In the genomic region with DNA sequence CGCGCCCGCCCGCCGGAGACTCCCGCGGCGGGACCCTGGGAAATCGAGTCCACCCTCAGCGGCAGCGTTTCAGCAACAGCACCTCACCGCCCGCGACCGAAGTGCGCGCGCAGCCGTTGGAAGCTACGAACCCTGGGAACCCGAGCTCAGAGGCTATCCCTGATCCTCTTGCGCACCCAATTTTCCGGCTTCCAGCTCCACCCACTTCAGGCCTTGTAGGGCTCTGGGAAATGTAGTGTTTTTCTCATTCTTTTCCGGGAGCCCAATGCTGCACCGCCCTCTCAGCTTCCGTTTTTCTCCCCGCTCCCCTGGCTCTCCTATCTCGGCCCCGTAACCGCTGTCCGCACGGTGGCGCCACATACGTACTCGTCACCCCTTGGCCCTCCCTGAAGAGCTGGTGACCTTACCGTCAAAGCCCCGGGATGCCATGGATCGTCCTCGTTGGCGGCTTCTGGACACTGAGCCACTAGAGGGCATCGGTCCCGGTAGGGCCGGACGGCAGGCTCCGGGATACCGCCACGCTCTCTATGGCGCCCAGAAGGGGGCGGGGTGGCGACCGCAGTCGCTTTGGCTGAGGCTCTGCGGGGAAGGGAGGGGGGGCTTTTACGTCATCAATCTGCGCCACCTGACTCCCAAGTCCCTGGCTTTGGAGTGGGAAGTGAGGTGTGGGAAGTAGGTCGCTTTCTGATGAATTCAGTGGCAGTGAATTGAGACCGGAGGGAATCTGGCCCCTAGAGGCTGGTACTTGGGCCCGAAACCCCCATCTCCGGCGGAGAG, we compare ENCODE assay signal across 8 cellular contexts. TPM values are rescaled to one million over a fixed set of nuclear protein-coding genes. Genes with fewer than 3 reads are reported as not detected.
A peak's percentile ranks its signal among the peaks of the same experiment; 100 is the strongest.
DNase-seq lines count a peak whose midpoint lies in the region; ATAC-seq and TF ChIP-seq lines count a peak whose summit lies in the region.

Gene ODR4 (plus strand): TSS at position 687 of the 777 bp plus-strand sequence. CDS start 3,948 bp downstream, outside the sequence.
Gene TPR (minus strand): TSS at position 102 of the 777 bp plus-strand sequence. CDS start 225 bp downstream, outside the sequence.

- H3K27ac Mint-ChIP-seq in activated naive CD4-positive, alpha-beta T cell treated with anti-CD3 and anti-CD28 coated beads, Interleukin-2, amount 50 U/mL, for 72 hours, result peak within 1 kb of the TSS; percentile 94 to 98

- H3K4me3 ChIP-seq in GM08714 (ENCODE audit: low read length), result peak within 1 kb of the TSS; percentile 83
- H3K4me3 ChIP-seq in thoracic aorta, result peak within 1 kb of the TSS; percentile 72

- ATAC-seq in HG02571 (IDR thresholded peaks at IDR 0.05; ENCODE audit: unreplicated experiment) (peak; percentile 90), SK-N-SH treated with all-trans-retinoic acid at 6 μM for 48 hours (peak; percentile 96), omental fat pad (ENCODE audit: low FRiP score) (peak; percentile 99), thoracic aorta (ENCODE audit: insufficient number of reproducible peaks, low FRiP score, low read depth) (peak; percentile 98)
- ATAC-seq in activated naive CD4-positive, alpha-beta T cell treated with anti-CD3 and anti-CD28 coated beads, Interleukin-2, amount 50 U/mL, for 72 hours, result peak; percentile 89 to 92

- no peaks in the 10 kb centered on the region for H3K27me3 ChIP-seq in thoracic aorta (replicated peaks; ENCODE audit: insufficient read depth)

- TF ChIP-seq CTCF in omental fat pad (IDR thresholded peaks at IDR 0.05) (peak in 1 of 3 donors; percentile 84), thoracic aorta (IDR thresholded peaks at IDR 0.05) (peak; percentile 73)

- H3K9me3 ChIP-seq in thoracic aorta, result no peaks in the 10 kb centered on the region

- H3K9me3 Mint-ChIP-seq in activated naive CD4-positive, alpha-beta T cell treated with anti-CD3 and anti-CD28 coated beads, Interleukin-2, amount 50 U/mL, for 72 hours, result no peaks in the 10 kb centered on the region

- DNase-seq in NCI-H1048 (lab: John Stamatoyannopoulos, UW), result peak; percentile 100
- peak; percentile 94 to 96 for DNase-seq in activated naive CD4-positive, alpha-beta T cell treated with anti-CD3 and anti-CD28 coated beads, Interleukin-2, amount 50 U/mL, for 72 hours (ENCODE audit: low spot score in 2 of 2)
- DNase-seq in glomerular endothelial cell (ENCODE audit: extremely low read depth, low read depth, low spot score), result peak; percentile 98
- peak; percentile 97 for DNase-seq in omental fat pad (ENCODE audit: low spot score)
- DNase-seq in thoracic aorta (ENCODE audit: low spot score), result peak; percentile 92

- H3K36me3 Mint-ChIP-seq in activated naive CD4-positive, alpha-beta T cell treated with anti-CD3 and anti-CD28 coated beads, Interleukin-2, amount 50 U/mL, for 72 hours, result peaks cover 23 to 26% of the 10 kb centered on the region in 2 donors

- H3K27ac ChIP-seq in thoracic aorta, result peak within 1 kb of the TSS; percentile 96 to 97

- H3K36me3 ChIP-seq in thoracic aorta, result peaks cover 10% of the 10 kb centered on the region

- H3K4me1 ChIP-seq in thoracic aorta (ENCODE audit: control insufficient read depth in 1 of 2, low read depth in 2 of 2), result peaks cover 21 to 28% of the 10 kb centered on the region in 2 donors

TF ChIP-seq in SK-N-SH treated with all-trans-retinoic acid at 6 μM for 48 hours, 23 proteins besides CTCF, POLR2A, EP300 and RAD21:
- TF ChIP-seq POU6F1 (CRISPR knock-in tag; IDR thresholded peaks at IDR 0.05; ENCODE audit: borderline replicate concordance, low read depth) (peak; percentile 87; the same call in 1 of the 2 replicates), ZFP3 (CRISPR knock-in tag; IDR thresholded peaks at IDR 0.05) (no peak), ZNF70 (CRISPR knock-in tag; IDR thresholded peaks at IDR 0.05) (no peak)

RNA-seq across cellular contexts. Expression of gene ODR4, which starts in this region (rescaled TPM):
- total RNA-seq in activated naive CD4-positive, alpha-beta T cell treated with anti-CD3 and anti-CD28 coated beads, Interleukin-2, amount 50 U/mL, for 72 hours, result 10 to 100 TPM; 18.5 to 20.1 TPM
- total RNA-seq in glomerular endothelial cell (7.2 and 14.7 TPM in 2 replicates), omental fat pad (10 to 100 TPM; 16.9 to 20.8 (median 19.2) TPM), thoracic aorta (10 to 100 TPM; 14.6 to 18.4 TPM)

RNA-seq across cellular contexts. Expression of gene TPR, which starts in this region (rescaled TPM):
- 100 to 1,000 TPM; 175 to 214 TPM for total RNA-seq in activated naive CD4-positive, alpha-beta T cell treated with anti-CD3 and anti-CD28 coated beads, Interleukin-2, amount 50 U/mL, for 72 hours
- total RNA-seq in glomerular endothelial cell (62.2 and 64.1 TPM in 2 replicates), omental fat pad (100 to 1,000 TPM in 1 of 4 donors, 10 to 100 TPM in 3; 67.2 to 105 (median 78.8) TPM), thoracic aorta (100 to 1,000 TPM in 1 of 2 donors, 10 to 100 TPM in 1; 72.0 to 110 TPM)

Comparison
In these comparisons a context has a peak if more than half of its experiments do, and no peak if none do; other contexts are left out.
1. Peak in every context shown above with its lines: DNase-seq, ATAC-seq, H3K4me3 ChIP-seq and H3K27ac ChIP-seq.